Comparison of ENCODE assay signal across 2 cellular contexts in genomic region chr2:134122610-134123009, GRCh38.
TF ChIP-seq lines count a peak whose summit lies in the region.

No MANE protein-coding gene starts in this region.

TF ChIP-seq in SK-N-SH, 30 proteins besides CTCF, POLR2A, EP300 and RAD21 (continued from another document):
- no peak for TF ChIP-seq CHD2 (IDR thresholded peaks at IDR 0.05; ENCODE audit: low read length, partially characterized antibody)
- TF ChIP-seq POLR2AphosphoS5 (IDR thresholded peaks at IDR 0.05; ENCODE audit: low read depth, low read length): no peak
- TF ChIP-seq EZH2phosphoT487 (IDR thresholded peaks at IDR 0.05; ENCODE audit: borderline replicate concordance, low read depth): no peak
- TF ChIP-seq TAF1 (IDR thresholded peaks at IDR 0.05; ENCODE audit: borderline replicate concordance, low read depth, low read length): no peak
- TF ChIP-seq SIN3A (IDR thresholded peaks at IDR 0.05; ENCODE audit: borderline replicate concordance, low read depth, low read length): no peak
- no peak for TF ChIP-seq FOXM1 (IDR thresholded peaks at IDR 0.05; ENCODE audit: low read depth)
- no peak for TF ChIP-seq MAX (IDR thresholded peaks at IDR 0.05; ENCODE audit: low read depth)
- no peak for TF ChIP-seq ELF1 (IDR thresholded peaks at IDR 0.05)
- no peak for TF ChIP-seq RFX5 (IDR thresholded peaks at IDR 0.05; ENCODE audit: low read length)
- TF ChIP-seq TCF12 (IDR thresholded peaks at IDR 0.05): no peak
- TF ChIP-seq FOXJ3 (CRISPR knock-in tag; IDR thresholded peaks at IDR 0.05): no peak
- TF ChIP-seq USF1 (IDR thresholded peaks at IDR 0.05; ENCODE audit: borderline replicate concordance, low read depth): no peak

TF ChIP-seq in SK-N-SH treated with all-trans-retinoic acid at 6 μM for 48 hours, 23 proteins besides CTCF, POLR2A, EP300 and RAD21 (continued from another document):
- TF ChIP-seq POU6F1 (CRISPR knock-in tag; IDR thresholded peaks at IDR 0.05; ENCODE audit: borderline replicate concordance, low read depth) (no peak), ARNTL (CRISPR knock-in tag; IDR thresholded peaks at IDR 0.05; ENCODE audit: borderline replicate concordance, low read depth) (no peak), BACH2 (CRISPR knock-in tag; IDR thresholded peaks at IDR 0.05; ENCODE audit: borderline replicate concordance) (no peak), OSR1 (CRISPR knock-in tag; IDR thresholded peaks at IDR 0.05) (no peak), ZNF70 (CRISPR knock-in tag; IDR thresholded peaks at IDR 0.05) (no peak), ZFP30 (CRISPR knock-in tag; IDR thresholded peaks at IDR 0.05) (no peak), ZFP3 (CRISPR knock-in tag; IDR thresholded peaks at IDR 0.05) (no peak), PPARA (CRISPR knock-in tag; IDR thresholded peaks at IDR 0.05; ENCODE audit: borderline replicate concordance) (no peak), TSHZ2 (CRISPR knock-in tag; IDR thresholded peaks at IDR 0.05) (no peak), RARB (CRISPR knock-in tag; IDR thresholded peaks at IDR 0.05) (no peak)
- TF ChIP-seq, protein P1, sequence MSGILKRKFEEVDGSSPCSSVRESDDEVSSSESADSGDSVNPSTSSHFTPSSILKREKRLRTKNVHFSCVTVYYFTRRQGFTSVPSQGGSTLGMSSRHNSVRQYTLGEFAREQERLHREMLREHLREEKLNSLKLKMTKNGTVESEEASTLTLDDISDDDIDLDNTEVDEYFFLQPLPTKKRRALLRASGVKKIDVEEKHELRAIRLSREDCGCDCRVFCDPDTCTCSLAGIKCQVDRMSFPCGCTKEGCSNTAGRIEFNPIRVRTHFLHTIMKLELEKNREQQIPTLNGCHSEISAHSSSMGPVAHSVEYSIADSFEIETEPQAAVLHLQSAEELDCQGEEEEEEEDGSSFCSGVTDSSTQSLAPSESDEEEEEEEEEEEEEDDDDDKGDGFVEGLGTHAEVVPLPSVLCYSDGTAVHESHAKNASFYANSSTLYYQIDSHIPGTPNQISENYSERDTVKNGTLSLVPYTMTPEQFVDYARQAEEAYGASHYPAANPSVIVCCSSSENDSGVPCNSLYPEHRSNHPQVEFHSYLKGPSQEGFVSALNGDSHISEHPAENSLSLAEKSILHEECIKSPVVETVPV (CRISPR knock-in tag; IDR thresholded peaks at IDR 0.05): no peak
TF ChIP-seq in SK-N-SH treated with all-trans-retinoic acid at 6 μM for 48 hours: peak in this region for 0.
